In genomic region chr6:4021133-4021861, GRCh38 we compare ENCODE assay signal across 8 cellular contexts. TPM values are rescaled to one million over a fixed set of nuclear protein-coding genes. Genes with fewer than 3 reads are reported as not detected.
DNase-seq lines count a peak whose midpoint lies in the region; ATAC-seq and TF ChIP-seq lines count a peak whose summit lies in the region.

No MANE protein-coding gene starts in this region.

- DNase-seq in DMS53 (lab: John Stamatoyannopoulos, UW) = peak; percentile 99
- DNase-seq in Jurkat, Clone E6-1 (ENCODE audit: low read depth, low spot score) = peak; percentile 97
- peak; percentile 89 for DNase-seq in PC-9
- peak; percentile 80 for DNase-seq in activated T-cell treated with anti-CD3 and anti-CD28 coated beads, Interleukin-2, amount 50 U/mL, for 4 hours
- DNase-seq in stimulated activated CD8-positive, alpha-beta memory T cell treated with anti-CD3 and anti-CD28 coated beads, Interleukin-4, amount 100 ng/mL, for 4 hours (ENCODE audit: low read depth in 2 of 2, low spot score in 1 of 2) = peak; percentile 62 to 76

- BruUV-seq in PC-9 (replicated peaks; lab: Mats Ljungman, UMichigan) = TSS peak; percentile 51

- H3K27me3 Mint-ChIP-seq in activated T-cell treated with anti-CD3 and anti-CD28 coated beads, Interleukin-2, amount 50 U/mL, for 4 hours (ENCODE audit: low read depth) = no peaks in the 10 kb centered on the region

- no peaks in the 10 kb centered on the region for H3K27me3 ChIP-seq in PC-9 (ENCODE audit: insufficient read depth, low read depth)
- H3K27me3 ChIP-seq in esophagus (ENCODE audit: control insufficient read depth in 1 of 2, insufficient read depth in 2 of 2, low read length in 2 of 2) = no peaks in the 10 kb centered on the region
- H3K27me3 ChIP-seq in mucosa of rectum (ENCODE audit: control insufficient read depth in 2 of 2, insufficient read depth in 2 of 2, low read length in 2 of 2) = no peaks in the 10 kb centered on the region

- peaks cover 10% of the 10 kb centered on the region for H3K36me3 Mint-ChIP-seq in activated T-cell treated with anti-CD3 and anti-CD28 coated beads, Interleukin-2, amount 50 U/mL, for 4 hours (ENCODE audit: insufficient read depth)

- 0 to 1% methylated on average over 65 of the region's 65 CpGs for WGBS in esophagus, 2 donors

- peaks cover 32% of the 10 kb centered on the region for H4K20me1 ChIP-seq in PC-9 (ENCODE audit: insufficient read depth)

- H3F3A ChIP-seq in PC-9 (ENCODE audit: insufficient read depth, low read depth) = peaks cover 29% of the 10 kb centered on the region

- H3K79me2 ChIP-seq in PC-9 (ENCODE audit: low read depth) = peaks cover 77% of the 10 kb centered on the region

- no peaks in the 10 kb centered on the region for H3K9me3 Mint-ChIP-seq in activated T-cell treated with anti-CD3 and anti-CD28 coated beads, Interleukin-2, amount 50 U/mL, for 4 hours

- H3K9ac ChIP-seq in mucosa of rectum (ENCODE audit: low read depth in 1 of 2, low read length in 2 of 2) = peak overlapping the region; percentile 94 to 99

- peak overlapping the region; percentile 96 for H3K4me3 Mint-ChIP-seq in activated T-cell treated with anti-CD3 and anti-CD28 coated beads, Interleukin-2, amount 50 U/mL, for 4 hours

- H3K27ac ChIP-seq in PC-9 = peak overlapping the region; percentile 91
- peak overlapping the region; percentile 98 to 100 for H3K27ac ChIP-seq in esophagus (ENCODE audit: low read depth in 2 of 2, low read length in 1 of 2)
- H3K27ac ChIP-seq in mucosa of rectum (ENCODE audit: low read depth in 2 of 2, low read length in 2 of 2) = peak overlapping the region; percentile 96 to 97

- CTCF ChIA-PET in PC-9 (lab: Charles Lee) = interaction anchor here (0.6 to 0.9 kb wide), 6 partner anchors 114 to 1377 kb away, joined by 3 to 15 read pairs (median 4); partner anchors contain the start of genes ECI2 and FAM50B

- no peak for TF ChIP-seq CTCF in PC-9 (conservative IDR thresholded peaks at IDR 0.05)

- peak; percentile 57 for ATAC-seq in GM21619 (IDR thresholded peaks at IDR 0.05; ENCODE audit: unreplicated experiment)
- peak; percentile 72 to 78 for ATAC-seq in activated T-cell treated with anti-CD3 and anti-CD28 coated beads, Interleukin-2, amount 50 U/mL, for 4 hours

- POLR2A ChIA-PET in PC-9 (lab: Charles Lee; ENCODE audit: unreplicated experiment) = interaction anchor here (0.5 to 0.9 kb wide), 7 partner anchors 109 to 959 kb away, joined by 3 to 9 read pairs (median 4); partner anchors contain the start of gene ECI2

- H3K36me3 ChIP-seq in PC-9 (ENCODE audit: low read depth) (no peaks in the 10 kb centered on the region), esophagus (ENCODE audit: control insufficient read depth in 2 of 2, insufficient read depth in 2 of 2, low read length in 1 of 2) (no peaks in the 10 kb centered on the region), mucosa of rectum (ENCODE audit: control insufficient read depth in 2 of 2, insufficient read depth in 2 of 2, low read length in 2 of 2) (no peaks in the 10 kb centered on the region)

- peak overlapping the region; percentile 94 for H3K4me2 ChIP-seq in PC-9

- H3K4me1 ChIP-seq in PC-9 (replicated peaks; ENCODE audit: insufficient read depth) (peaks cover 27% of the 10 kb centered on the region), esophagus (ENCODE audit: control insufficient read depth in 2 of 2, insufficient read depth in 2 of 2, low read length in 1 of 2) (peaks cover 0 to 3% of the 10 kb centered on the region in 2 donors), mucosa of rectum (ENCODE audit: control insufficient read depth in 2 of 2, insufficient read depth in 2 of 2, low read length in 2 of 2) (peaks cover 28 to 37% of the 10 kb centered on the region in 2 donors)

- intact Hi-C loops in PC-9 (cut with micrococcal nuclease; ENCODE audit: unreplicated experiment) = loop anchor here (5.0 kb wide), 1 partner anchor 116 kb away; the partner anchor contains the start of gene ECI2

- H3K9me2 ChIP-seq in PC-9 (ENCODE audit: insufficient read depth) = no peaks in the 10 kb centered on the region

- H3K4me3 ChIP-seq in Jurkat, Clone E6-1 (ENCODE audit: low read length) = peak overlapping the region; percentile 93
- H3K4me3 ChIP-seq in PC-9 (peak overlapping the region; percentile 95), esophagus (ENCODE audit: low read depth in 1 of 2, low read length in 2 of 2) (peak overlapping the region; percentile 77 to 89), mucosa of rectum (ENCODE audit: low read length in 2 of 2) (peak overlapping the region; percentile 84 to 91)

- H3K9me3 ChIP-seq in PC-9 (ENCODE audit: insufficient read depth, low read depth) = no peaks in the 10 kb centered on the region
- H3K9me3 ChIP-seq in esophagus (ENCODE audit: control insufficient read depth in 2 of 2, insufficient read depth in 1 of 2, low read depth in 1 of 2, low read length in 1 of 2) = no peaks in the 10 kb centered on the region
- no peaks in the 10 kb centered on the region for H3K9me3 ChIP-seq in mucosa of rectum (ENCODE audit: control insufficient read depth in 2 of 2, low read length in 2 of 2)

- peak overlapping the region; percentile 87 for H2AFZ ChIP-seq in PC-9

- H3K4me1 Mint-ChIP-seq in activated T-cell treated with anti-CD3 and anti-CD28 coated beads, Interleukin-2, amount 50 U/mL, for 4 hours (ENCODE audit: low read depth) = peaks cover 58% of the 10 kb centered on the region

RNA-seq across cellular contexts. Expression of gene FAM217A, which starts 57.6 kb away (rescaled TPM):
- polyA plus RNA-seq in Jurkat, Clone E6-1 (2012; ENCODE audit: insufficient read depth, insufficient read length) = not detected
- not detected in 2 replicates for total RNA-seq in PC-9 (2021)
- total RNA-seq in activated T-cell treated with anti-CD3 and anti-CD28 coated beads, Interleukin-2, amount 50 U/mL, for 4 hours = not detected
- not detected for polyA plus RNA-seq in esophagus

Comparison
In these comparisons a context has a peak if more than half of its experiments do, and no peak if none do; other contexts are left out.
1. Peak in every context shown above with its lines: DNase-seq, ATAC-seq, H3K4me3 ChIP-seq and H3K27ac ChIP-seq.